1 cellular context compared by ENCODE assay signal in genomic region chr11:95229199-95230053, GRCh38.
TF ChIP-seq lines count a peak whose summit lies in the region.

No MANE protein-coding gene starts in this region.

TF ChIP-seq in K562, 482 proteins besides CTCF, POLR2A, EP300 and RAD21 (continued from another document):
- TF ChIP-seq CSDE1 (IDR thresholded peaks at IDR 0.05) = no peak
- no peak for TF ChIP-seq RAD51 (IDR thresholded peaks at IDR 0.05; ENCODE audit: borderline replicate concordance, low read depth)
- TF ChIP-seq ZNF316 (IDR thresholded peaks at IDR 0.05) = peak; percentile 95
- TF ChIP-seq ZBTB11 (CRISPR knock-in tag; IDR thresholded peaks at IDR 0.05) = no peak
- peak; percentile 91 for TF ChIP-seq MAFG (tag; conservative IDR thresholded peaks at IDR 0.05)
- no peak for TF ChIP-seq E2F4 (CRISPR knock-in tag; IDR thresholded peaks at IDR 0.05; ENCODE audit: low read depth)
- TF ChIP-seq ZNF318 (IDR thresholded peaks at IDR 0.05; ENCODE audit: borderline replicate concordance in 1 of 2, low read depth in 1 of 2) = no peak
- no peak for TF ChIP-seq SETDB1 (IDR thresholded peaks at IDR 0.05; ENCODE audit: low read length)
- TF ChIP-seq ELF1 (tag; IDR thresholded peaks at IDR 0.05) = 0 out of 2 replicates have a peak, but pooled peaks have one; percentile 4
- no peak for TF ChIP-seq ZNF134 (CRISPR knock-in tag; conservative IDR thresholded peaks at IDR 0.05)
- TF ChIP-seq MAFK (IDR thresholded peaks at IDR 0.05; ENCODE audit: low read length) = peak; percentile 90
- TF ChIP-seq FOXO4 (CRISPR knock-in tag; IDR thresholded peaks at IDR 0.05) = no peak
- no peak for TF ChIP-seq MCM5 (IDR thresholded peaks at IDR 0.05; ENCODE audit: low read depth)
- TF ChIP-seq ZBTB17 (CRISPR knock-in tag; IDR thresholded peaks at IDR 0.05) = no peak
- TF ChIP-seq BMI1 (IDR thresholded peaks at IDR 0.05; ENCODE audit: low read length) = 0 out of 2 replicates have a peak, but pooled peaks have one; percentile 15
- peak; percentile 88 for TF ChIP-seq PKNOX1 (IDR thresholded peaks at IDR 0.05)
- 0 out of 4 replicates have a peak, but pooled peaks of 1 of the 2 experiments have one; percentile 18 for TF ChIP-seq MNT (conservative IDR thresholded peaks at IDR 0.05)
- no peak for TF ChIP-seq CGGBP1 (CRISPR knock-in tag; IDR thresholded peaks at IDR 0.05)
- TF ChIP-seq YY1 (IDR thresholded peaks at IDR 0.05; ENCODE audit: borderline replicate concordance in 1 of 3, control insufficient read depth in 1 of 3, extremely low read depth in 1 of 3, insufficient read depth in 3 of 3, insufficient read length in 1 of 3, insufficient replicate concordance in 2 of 3, low read depth in 1 of 3, low read length in 2 of 3) = no peak
- TF ChIP-seq ZNF551 (CRISPR knock-in tag; IDR thresholded peaks at IDR 0.05) = no peak
